13 cellular contexts compared by ENCODE assay signal in the genomic region with DNA sequence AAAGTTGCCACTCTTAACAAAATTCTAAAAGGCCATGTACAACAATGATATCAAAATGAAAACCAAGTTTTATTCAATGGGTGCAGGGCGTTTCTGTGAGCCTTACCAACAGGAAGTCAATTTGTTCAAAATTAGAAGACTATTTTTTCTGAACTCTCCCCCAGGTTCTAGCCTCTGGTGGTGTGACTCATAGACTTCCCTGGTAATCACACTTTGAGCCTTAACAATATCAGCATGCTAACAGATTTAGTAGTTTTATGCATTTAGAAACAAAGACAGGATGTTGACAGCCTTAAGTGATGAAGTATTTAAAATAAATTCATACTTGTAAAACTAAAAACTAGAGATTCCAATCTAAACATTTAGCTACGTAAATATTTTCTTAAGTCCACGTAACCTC.
DNase-seq lines count a peak whose midpoint lies in the region; FAIRE-seq and TF ChIP-seq lines count a peak whose summit lies in the region.
"Had no signal": no experiment of that assay in that cellular context is flagged by ENCODE, and none has a peak within 500 bp of the region (broad histone marks: within the 10 kb centered on the region; RNA-seq: fewer than 3 reads in every experiment).

No MANE protein-coding gene starts in this region.

- no peaks in the 10 kb centered on the region for H3K9me3 ChIP-seq in SK-N-MC (ENCODE audit: low read depth, low read length)
- H3K9me3 ChIP-seq: HAP-1 had no signal

- DNase-seq in A172 (ENCODE audit: low spot score) = peak; percentile 51
- no peak for DNase-seq in GM18507 (ENCODE audit: extremely low spot score, insufficient read length, low read depth)
- DNase-seq in SK-N-MC (ENCODE audit: low read depth, low spot score) = peak; percentile 12
- DNase-seq in epithelial cell of esophagus (ENCODE audit: low read depth) = peak; percentile 70
- DNase-seq in SHP77 treated with DMSO at 0.1 percent for 48 hours (lab: John Stamatoyannopoulos, UW) = no peak
- DNase-seq in AG08396 (ENCODE audit: low spot score) = no peak
- DNase-seq in C1 segment of cervical spinal cord (lab: John Stamatoyannopoulos, UW) = no peak
- DNase-seq in retina = no peak
- DNase-seq: activated CD8-positive, alpha-beta memory T cell treated with anti-CD3 and anti-CD28 coated beads for 24 hours; glutamatergic neuron; NCI-H1436 had no signal

- no peaks in the 10 kb centered on the region for H3K36me3 ChIP-seq in SK-N-MC (ENCODE audit: insufficient read depth, low read length)
- H3K36me3 ChIP-seq: HAP-1 had no signal

- no peak overlapping the region for H3K4me3 ChIP-seq in SK-N-MC
- H3K4me3 ChIP-seq in epithelial cell of esophagus (ENCODE audit: low read length) = no peak overlapping the region
- H3K4me3 ChIP-seq: HAP-1 had no signal

- H3K27ac ChIP-seq in SK-N-MC = no peak overlapping the region
- H3K27ac ChIP-seq: parathyroid adenoma had no signal

- H3K9ac ChIP-seq in SK-N-MC (ENCODE audit: insufficient read length) = no peak overlapping the region
- H3K9ac ChIP-seq: parathyroid adenoma had no signal

- TF ChIP-seq CTCF in epithelial cell of esophagus (IDR thresholded peaks at IDR 0.05; ENCODE audit: insufficient read depth, low read depth, low read length, missing control alignments) = no peak

- FAIRE-seq in GM18507 (lab: Jason Lieb, UNC) = peak; percentile 9

Comparison
In these comparisons a context has a peak if more than half of its experiments do, and no peak if none do; other contexts are left out.
1. DNase-seq: peak in A172 (single experiment), SK-N-MC (single experiment) and epithelial cell of esophagus (single experiment); none in GM18507 (single experiment), SHP77 treated with DMSO at 0.1 percent for 48 hours (single experiment), AG08396 (single experiment), C1 segment of cervical spinal cord (0 of 14) and retina (single experiment).